15 cellular contexts compared by ENCODE assay signal in the genomic region with DNA sequence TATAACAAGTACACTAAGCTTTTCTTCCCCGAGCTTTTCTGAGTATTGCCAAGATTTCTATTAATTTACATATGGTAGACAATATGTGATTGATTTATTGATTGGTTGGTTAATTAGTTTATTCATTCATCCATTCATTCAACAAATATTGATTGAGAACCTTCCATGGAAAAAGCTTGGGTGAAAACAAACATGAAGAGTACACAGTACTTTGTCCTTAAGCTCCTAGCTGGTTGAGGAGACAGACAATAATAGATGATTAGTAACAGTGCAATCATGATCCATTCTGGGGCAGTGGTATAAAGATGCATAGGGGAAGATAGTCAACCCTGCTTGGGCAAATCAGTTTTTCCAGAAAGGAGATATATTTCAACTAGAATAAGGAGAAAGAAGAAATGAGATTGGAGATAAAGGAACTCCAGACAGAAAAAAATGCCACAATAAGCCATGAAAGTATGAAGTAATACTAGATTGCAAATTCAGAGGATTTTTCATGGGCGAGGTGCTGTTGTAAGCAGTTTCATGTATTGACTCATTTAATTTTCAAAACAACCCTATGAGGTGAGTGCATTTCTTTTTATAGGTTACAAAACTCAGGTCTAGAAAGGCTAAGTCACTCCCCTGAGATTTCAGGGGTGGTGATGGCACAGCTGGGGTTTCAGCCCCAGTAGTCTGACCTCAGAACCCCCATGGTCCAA.
DNase-seq lines count a peak whose midpoint lies in the region; ATAC-seq and TF ChIP-seq lines count a peak whose summit lies in the region.
"Had no signal": no experiment of that assay in that cellular context is flagged by ENCODE, and none has a peak within 500 bp of the region (broad histone marks: within the 10 kb centered on the region; RNA-seq: fewer than 3 reads in every experiment).

No MANE protein-coding gene starts in this region.

- WGBS in testis, 2 donors, result 47 to 76% methylated on average over 2 of the region's 2 CpGs

- H3K4me3 ChIP-seq in testis (no peak overlapping the region), left lung (no peak overlapping the region)

- intact Hi-C loops in testis (cut with DNase I; ENCODE audit: low total_unique reads), result no loop called here
- intact Hi-C loops in left lung (cut with DNase I), result no loop called here

- H3K9me3 ChIP-seq in testis (no peaks in the 10 kb centered on the region), left lung (peaks cover 0 to 3% of the 10 kb centered on the region in 2 donors)
- H3K9me3 ChIP-seq: SK-N-SH had no signal

- ATAC-seq in GM18907 (IDR thresholded peaks at IDR 0.05; ENCODE audit: unreplicated experiment), result peak; percentile 78
- peak; percentile 97 for ATAC-seq in HG02798 (IDR thresholded peaks at IDR 0.05; ENCODE audit: poor library complexity, unreplicated experiment)
- ATAC-seq in HG03575 (IDR thresholded peaks at IDR 0.05; ENCODE audit: extremely low read depth, insufficient number of reproducible peaks, low FRiP score, unreplicated experiment), result peak; percentile 80
- no peak for ATAC-seq in left lung
- ATAC-seq: activated CD8-positive, alpha-beta memory T cell treated with anti-CD3 and anti-CD28 coated beads, Interleukin-2, amount 10 ng/mL, durations not matched to agents 7 days and 5 days; right cardiac atrium had no signal

- H3K4me1 ChIP-seq in testis (no peaks in the 10 kb centered on the region), left lung (no peaks in the 10 kb centered on the region)

- TF ChIP-seq POLR2A in testis (IDR thresholded peaks at IDR 0.05), result no peak

- TF ChIP-seq CTCF in testis (IDR thresholded peaks at IDR 0.05) (no peak), left lung (IDR thresholded peaks at IDR 0.05) (no peak)

- H3K36me3 ChIP-seq in testis (ENCODE audit: low read depth, missing control alignments) (no peaks in the 10 kb centered on the region), left lung (no peaks in the 10 kb centered on the region)
- H3K36me3 ChIP-seq: brain microvascular endothelial cell had no signal

- DNase-seq in iris pigment epithelial cell (ENCODE audit: low read depth) (peak; percentile 42), SIG-M5 (lab: John Stamatoyannopoulos, UW) (no peak), testis (no peak), left lung (no peak)
- no peak for DNase-seq in activated T-cell treated with anti-CD3 and anti-CD28 coated beads, Interleukin-2, amount 50 U/mL, for 48 hours
- DNase-seq: activated CD8-positive, alpha-beta memory T cell treated with anti-CD3 and anti-CD28 coated beads, Interleukin-2, amount 10 ng/mL, durations not matched to agents 7 days and 5 days; brain microvascular endothelial cell; CD4-positive, alpha-beta T cell; foreskin melanocyte; NCI-H510A; right cardiac atrium; SK-N-SH had no signal

- H3K27ac ChIP-seq in testis, result no peak overlapping the region
- H3K27ac ChIP-seq in left lung, result no peak overlapping the region
- H3K27ac ChIP-seq: brain microvascular endothelial cell had no signal

- no peaks in the 10 kb centered on the region for H3K27me3 ChIP-seq in testis
- H3K27me3 ChIP-seq in left lung, result no peaks in the 10 kb centered on the region
- H3K27me3 ChIP-seq: brain microvascular endothelial cell had no signal
